In the genomic region with DNA sequence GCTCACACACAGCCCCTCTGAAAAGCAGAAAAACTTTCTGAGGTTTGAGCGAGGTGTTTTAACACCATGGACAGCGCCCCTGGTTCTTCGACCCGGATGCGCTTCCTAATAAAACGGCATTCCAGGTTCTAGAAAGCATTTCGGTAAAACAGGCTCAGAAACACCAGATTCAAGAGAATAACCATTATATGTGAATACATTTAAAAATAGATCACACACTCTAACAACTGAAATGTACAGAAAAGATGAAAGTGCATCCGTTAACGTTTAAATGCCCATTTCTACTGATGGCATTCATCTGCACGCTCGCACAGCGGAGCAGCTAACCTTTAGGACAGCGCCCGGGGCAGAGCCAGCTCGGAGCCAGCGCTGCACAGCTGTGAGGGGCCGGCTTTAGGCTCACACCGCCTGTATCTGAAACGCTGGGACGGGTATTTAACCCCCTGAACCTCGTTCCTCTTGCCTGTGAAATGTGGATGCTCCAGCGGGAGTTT, we compare ENCODE assay signal across 8 cellular contexts. TPM values are rescaled to one million over a fixed set of nuclear protein-coding genes. Genes with fewer than 3 reads are reported as not detected.
DNase-seq lines count a peak whose midpoint lies in the region; ATAC-seq, FAIRE-seq and TF ChIP-seq lines count a peak whose summit lies in the region.

No MANE protein-coding gene starts in this region.

- H3K4me3 ChIP-seq in GM12878 (no peak overlapping the region), iPS-18c (ENCODE audit: insufficient read depth, low read depth, low read length) (peak overlapping the region; percentile 57), skeletal muscle satellite cell (ENCODE audit: low read length) (peak overlapping the region; percentile 66), colonic mucosa (no peak overlapping the region), OCI-LY7 (ENCODE audit: low read depth, low read length, poor library complexity, severe bottlenecking) (no peak overlapping the region)

- RAD21 ChIA-PET in GM12878 (lab: Charles Lee; ENCODE audit: unreplicated experiment): no interaction called here

- H3K79me2 ChIP-seq in GM12878 (ENCODE audit: control insufficient read depth, insufficient read depth, low read length) (no peaks in the 10 kb centered on the region), OCI-LY7 (ENCODE audit: insufficient read depth, low read depth, low read length) (no peaks in the 10 kb centered on the region)

- FAIRE-seq in HTR-8/SVneo (lab: Jason Lieb, UNC) (peak; percentile 36), GM12878 (lab: Jason Lieb, UNC) (no peak)

- in situ Hi-C loops in GM12878 (cut with MboI): no loop called here

- ATAC-seq in GM12878 (no peak), HG03139 (IDR thresholded peaks at IDR 0.05; ENCODE audit: unreplicated experiment) (no peak)

- CTCF ChIA-PET in GM12878 (lab: Yijun Ruan, JAX): interaction anchor here (1.8 kb wide), 1 partner anchor 8 kb away, joined by 5 read pairs; no protein-coding TSS in a partner anchor
- CTCF ChIA-PET in OCI-LY7 (lab: Charles Lee; ENCODE audit: unreplicated experiment): no interaction called here

- H3K36me3 ChIP-seq in GM12878 (ENCODE audit: control insufficient read depth in 2 of 2, insufficient read depth in 2 of 2, low read length in 1 of 2): no peaks in the 10 kb centered on the region
- H3K36me3 ChIP-seq in skeletal muscle satellite cell (ENCODE audit: insufficient read depth, low read length): no peaks in the 10 kb centered on the region
- no peaks in the 10 kb centered on the region for H3K36me3 ChIP-seq in colonic mucosa
- no peaks in the 10 kb centered on the region for H3K36me3 ChIP-seq in OCI-LY7 (ENCODE audit: insufficient read depth, low read length)

- H3K9me2 ChIP-seq in OCI-LY7 (ENCODE audit: insufficient read depth, low read length): no peaks in the 10 kb centered on the region

- no peak for TF ChIP-seq EP300 in GM12878 (IDR thresholded peaks at IDR 0.05; ENCODE audit: borderline replicate concordance in 1 of 2, control insufficient read depth in 1 of 2, low read depth in 2 of 2, low read length in 2 of 2)

- no peak overlapping the region for H3K27ac ChIP-seq in GM12878 (ENCODE audit: control insufficient read depth, insufficient read depth)
- H3K27ac ChIP-seq in colonic mucosa: no peak overlapping the region
- no peak overlapping the region for H3K27ac ChIP-seq in OCI-LY7 (ENCODE audit: low read depth, low read length, poor library complexity, severe bottlenecking)

- no peak for TF ChIP-seq RAD21 in GM12878 (IDR thresholded peaks at IDR 0.05; ENCODE audit: insufficient read depth, low read depth, low read length)

- H3K4me1 ChIP-seq in GM12878 (ENCODE audit: control insufficient read depth, insufficient read depth, low read length) (no peaks in the 10 kb centered on the region), skeletal muscle satellite cell (ENCODE audit: control insufficient read depth, insufficient read depth, low read length) (no peaks in the 10 kb centered on the region), colonic mucosa (no peaks in the 10 kb centered on the region), OCI-LY7 (ENCODE audit: insufficient read depth, low read length, poor library complexity, severe bottlenecking) (no peaks in the 10 kb centered on the region)

- peaks cover 0 to 2% of the 10 kb centered on the region in 2 experiments; a peak in 2 of 4 replicates for H3K27me3 ChIP-seq in GM12878 (replicated peaks in 1 of 2; ENCODE audit: control insufficient read depth in 2 of 2, insufficient read depth in 2 of 2, low read length in 1 of 2)
- peaks cover 9% of the 10 kb centered on the region for H3K27me3 ChIP-seq in skeletal muscle satellite cell (ENCODE audit: control insufficient read depth, insufficient read depth, low read length)
- no peaks in the 10 kb centered on the region for H3K27me3 ChIP-seq in colonic mucosa

- BruUV-seq in GM12878 (replicated peaks; lab: Mats Ljungman, UMichigan) (no TSS peak), OCI-LY7 (replicated peaks; lab: Mats Ljungman, UMichigan) (no TSS peak)

- TF ChIP-seq POLR2A in GM12878 (IDR thresholded peaks at IDR 0.05; ENCODE audit: low read depth, low read length): no peak

- H2AFZ ChIP-seq in GM12878 (ENCODE audit: control insufficient read depth, low read depth, low read length) (no peak overlapping the region), OCI-LY7 (ENCODE audit: low read length) (no peak overlapping the region)

- H3K4me2 ChIP-seq in GM12878 (ENCODE audit: control insufficient read depth, insufficient read depth) (0 out of 2 replicates have a peak overlapping the region, but pooled peaks have one; percentile 38), skeletal muscle satellite cell (ENCODE audit: low read length) (peak overlapping the region; percentile 86), OCI-LY7 (ENCODE audit: low read length) (no peak overlapping the region)

- SMC1A ChIA-PET in GM12878 (lab: Charles Lee; ENCODE audit: uncharacterized antibody, unreplicated experiment): interaction anchor here (1.6 kb wide), 1 partner anchor 12 kb away, joined by 4 read pairs; no protein-coding TSS in a partner anchor

- intact Hi-C loops in GM12878 (cut with micrococcal nuclease; ENCODE audit: unreplicated experiment): no loop called here
- intact Hi-C loops in colonic mucosa (cut with DNase I): no loop called here
- intact Hi-C loops in OCI-LY7 (cut with micrococcal nuclease; ENCODE audit: unreplicated experiment): no loop called here

- H3K9ac ChIP-seq in GM12878 (ENCODE audit: control insufficient read depth, insufficient read depth, low read length): no peak overlapping the region
- no peak overlapping the region for H3K9ac ChIP-seq in skeletal muscle satellite cell (ENCODE audit: low read depth, low read length)
- no peak overlapping the region for H3K9ac ChIP-seq in colonic mucosa (ENCODE audit: low read depth in 2 of 2, low read length in 2 of 2)

- DNase-seq in HTR-8/SVneo (ENCODE audit: insufficient read length, low spot score) (peak; percentile 50), GM12878 (ENCODE audit: low read depth, low spot score) (no peak), colonic mucosa (no peak), OCI-LY7 (ENCODE audit: low spot score) (no peak), NCI-H345 treated with DMSO at 0.1 percent for 48 hours (lab: John Stamatoyannopoulos, UW; ENCODE audit: unreplicated experiment) (no peak)

- POLR2A ChIA-PET in GM12878 (lab: Charles Lee) (no interaction called here), OCI-LY7 (lab: Charles Lee) (interaction anchor here (0.7 kb wide), 1 partner anchor 19 kb away, joined by 3 read pairs; no protein-coding TSS in a partner anchor)

- H4K20me1 ChIP-seq in GM12878 (ENCODE audit: control insufficient read depth, insufficient read depth): no peaks in the 10 kb centered on the region
- H4K20me1 ChIP-seq in OCI-LY7 (ENCODE audit: insufficient read depth, low read length): no peaks in the 10 kb centered on the region

- WGBS in GM12878 (ENCODE audit: insufficient coverage, insufficient replicate concordance, low lambda C conversion rate, missing lambda C conversion rate): 33% methylated on average over 22 of the region's 22 CpGs

- TF ChIP-seq CTCF in GM12878 (IDR thresholded peaks at IDR 0.05 in 2 of 3, conservative IDR thresholded peaks at IDR 0.05 in 1 of 3; ENCODE audit: control insufficient read depth in 2 of 3, extremely low read depth in 1 of 3, insufficient read depth in 1 of 3, low read depth in 3 of 3, low read length in 3 of 3) (no peak), colonic mucosa (IDR thresholded peaks at IDR 0.05) (no peak), OCI-LY7 (conservative IDR thresholded peaks at IDR 0.05; ENCODE audit: low read length) (no peak)

- H3K9me3 ChIP-seq in GM12878 (replicated peaks; ENCODE audit: control insufficient read depth, insufficient read depth, low read length): no peaks in the 10 kb centered on the region; the same call in 2 of the 3 replicates
- H3K9me3 ChIP-seq in iPS-18c (ENCODE audit: control insufficient read depth, insufficient read depth, low read length): no peaks in the 10 kb centered on the region
- no peaks in the 10 kb centered on the region for H3K9me3 ChIP-seq in skeletal muscle satellite cell (replicated peaks; ENCODE audit: low read length)
- no peaks in the 10 kb centered on the region for H3K9me3 ChIP-seq in colonic mucosa
- no peaks in the 10 kb centered on the region for H3K9me3 ChIP-seq in OCI-LY7 (ENCODE audit: low read length)

RNA-seq across cellular contexts. Expression of a gene that starts 26.3 kb away (rescaled TPM):
- total RNA-seq in GM12878 (2013; cell fraction: nucleolus; rRNA removed): 184 and 188 TPM in 2 replicates
- total RNA-seq in GM12878 (2014; rRNA removed) (15.4 and 18.3 TPM in 2 replicates), GM12878 (2014; rRNA removed; fragmentation: Illumina TruSeq; extraction: Trizol) (14.4 and 18.4 TPM in 2 replicates), GM12878 (2021) (26.1 and 30.6 TPM in 2 replicates), colonic mucosa (10 to 100 TPM; 17.1 to 21.9 TPM), OCI-LY7 (2022) (46.1 and 53.5 TPM in 2 replicates)
- 13.0 TPM for polyA plus RNA-seq in GM12878 (2011; ENCODE audit: low read depth)
- polyA plus RNA-seq in GM12878 (2011; rRNA removed) (8.7 and 10.5 TPM in 2 replicates), GM12878 (2014; fragmentation: Illumina TruSeq; extraction: Trizol) (18.4 and 27.5 TPM in 2 replicates), GM12878 (2014; fragmentation: Nextera tagmentation; extraction: Ambion mirVana) (1 to 10 TPM; 1.4 to 2.8 TPM), GM12878 (2014; rRNA removed) (25.8 and 28.7 TPM in 2 replicates), GM12878 (2016; fragmentation: Nextera tagmentation; extraction: Ambion mirVana) (1 to 10 TPM; 2.5 to 3.4 TPM)
- polyA plus RNA-seq in GM12878 (2011; cell fraction: cytosol; rRNA removed): 7.8 and 8.6 TPM in 2 replicates
- polyA plus RNA-seq in GM12878 (2011; cell fraction: nucleus; rRNA removed): 101 and 119 TPM in 2 replicates
- polyA plus RNA-seq in GM12878 (2012): 23.9 and 25.8 TPM in 2 replicates
- 20.3 and 25.2 TPM in 2 replicates for polyA minus RNA-seq in GM12878 (2011; rRNA and poly(A)+ RNA removed)
- polyA minus RNA-seq in GM12878 (2011; cell fraction: cytosol; rRNA and poly(A)+ RNA removed): 11.1 and 12.5 TPM in 2 replicates
- polyA minus RNA-seq in GM12878 (2011; cell fraction: nucleus; rRNA and poly(A)+ RNA removed): 49.2 and 70.5 TPM in 2 replicates
- 14.6 and 16.5 TPM in 2 replicates for total RNA-seq in skeletal muscle satellite cell (2012; rRNA removed)
- 39.0 and 41.1 TPM in 2 replicates for total RNA-seq in OCI-LY7 (2014; rRNA removed; shearing (Covaris generic))

RNA-seq across cellular contexts. Expression of a gene that starts 53.7 kb away (rescaled TPM):
- total RNA-seq in GM12878 (2013; cell fraction: nucleolus; rRNA removed): 20.1 and 28.6 TPM in 2 replicates
- 7.5 and 11.7 TPM in 2 replicates for total RNA-seq in GM12878 (2014; rRNA removed)
- 4.7 and 4.9 TPM in 2 replicates for total RNA-seq in GM12878 (2014; rRNA removed; fragmentation: Illumina TruSeq; extraction: Trizol)
- total RNA-seq in GM12878 (2021): 13.9 and 20.1 TPM in 2 replicates
- 2.0 TPM for polyA plus RNA-seq in GM12878 (2011; ENCODE audit: low read depth)
- 12.6 and 12.9 TPM in 2 replicates for polyA plus RNA-seq in GM12878 (2011; rRNA removed)
- polyA plus RNA-seq in GM12878 (2011; cell fraction: cytosol; rRNA removed): 8.7 and 12.2 TPM in 2 replicates
- 11.4 and 15.5 TPM in 2 replicates for polyA plus RNA-seq in GM12878 (2011; cell fraction: nucleus; rRNA removed)
- polyA plus RNA-seq in GM12878 (2012): 5.6 and 8.6 TPM in 2 replicates
- polyA plus RNA-seq in GM12878 (2014; fragmentation: Illumina TruSeq; extraction: Trizol): 5.3 and 8.1 TPM in 2 replicates
- polyA plus RNA-seq in GM12878 (2014; fragmentation: Nextera tagmentation; extraction: Ambion mirVana): 1 to 10 TPM in 1 of 2 experiments, under 1 TPM in 1; 0.76 to 2.0 TPM
- 17.0 and 17.9 TPM in 2 replicates for polyA plus RNA-seq in GM12878 (2014; rRNA removed)
- polyA plus RNA-seq in GM12878 (2016; fragmentation: Nextera tagmentation; extraction: Ambion mirVana): 10 to 100 TPM; 15.0 to 16.5 TPM
- polyA minus RNA-seq in GM12878 (2011; rRNA and poly(A)+ RNA removed): 4.0 and 8.2 TPM in 2 replicates
- polyA minus RNA-seq in GM12878 (2011; cell fraction: cytosol; rRNA and poly(A)+ RNA removed): 5.4 and 6.4 TPM in 2 replicates
- 5.0 and 7.1 TPM in 2 replicates for polyA minus RNA-seq in GM12878 (2011; cell fraction: nucleus; rRNA and poly(A)+ RNA removed)
- total RNA-seq in skeletal muscle satellite cell (2012; rRNA removed): 12.9 and 19.8 TPM in 2 replicates
- 10 to 100 TPM; 15.9 to 17.4 TPM for total RNA-seq in colonic mucosa
- 16.7 and 31.6 TPM in 2 replicates for total RNA-seq in OCI-LY7 (2014; rRNA removed; shearing (Covaris generic))
- total RNA-seq in OCI-LY7 (2022): 31.9 and 32.5 TPM in 2 replicates

RNA-seq across cellular contexts. Expression of a gene that starts 54.1 kb away (rescaled TPM):
- 162 and 165 TPM in 2 replicates for total RNA-seq in GM12878 (2013; cell fraction: nucleolus; rRNA removed)
- total RNA-seq in GM12878 (2014; rRNA removed): 83.2 and 84.7 TPM in 2 replicates
- 77.2 and 83.0 TPM in 2 replicates for total RNA-seq in GM12878 (2014; rRNA removed; fragmentation: Illumina TruSeq; extraction: Trizol)
- total RNA-seq in GM12878 (2021): 80.2 and 90.9 TPM in 2 replicates
- 43.8 TPM for polyA plus RNA-seq in GM12878 (2011; ENCODE audit: low read depth)
- 89.9 and 94.7 TPM in 2 replicates for polyA plus RNA-seq in GM12878 (2011; rRNA removed)
- polyA plus RNA-seq in GM12878 (2011; cell fraction: cytosol; rRNA removed): 71.1 and 76.2 TPM in 2 replicates
- polyA plus RNA-seq in GM12878 (2011; cell fraction: nucleus; rRNA removed): 169 and 184 TPM in 2 replicates
- polyA plus RNA-seq in GM12878 (2012): 58.5 and 58.7 TPM in 2 replicates
- 91.1 and 99.8 TPM in 2 replicates for polyA plus RNA-seq in GM12878 (2014; fragmentation: Illumina TruSeq; extraction: Trizol)
- polyA plus RNA-seq in GM12878 (2014; fragmentation: Nextera tagmentation; extraction: Ambion mirVana): 10 to 100 TPM in 1 of 2 experiments, 1 to 10 TPM in 1; 8.0 to 10.8 TPM
- 91.2 and 97.9 TPM in 2 replicates for polyA plus RNA-seq in GM12878 (2014; rRNA removed)
- polyA plus RNA-seq in GM12878 (2016; fragmentation: Nextera tagmentation; extraction: Ambion mirVana): 100 to 1,000 TPM; 104 to 112 TPM
- 60.2 and 64.4 TPM in 2 replicates for polyA minus RNA-seq in GM12878 (2011; rRNA and poly(A)+ RNA removed)
- 23.5 and 32.2 TPM in 2 replicates for polyA minus RNA-seq in GM12878 (2011; cell fraction: cytosol; rRNA and poly(A)+ RNA removed)
- polyA minus RNA-seq in GM12878 (2011; cell fraction: nucleus; rRNA and poly(A)+ RNA removed): 50.4 and 83.9 TPM in 2 replicates
- total RNA-seq in skeletal muscle satellite cell (2012; rRNA removed): 44.8 and 50.7 TPM in 2 replicates
- total RNA-seq in colonic mucosa: 10 to 100 TPM; 46.9 to 69.9 TPM
- total RNA-seq in OCI-LY7 (2014; rRNA removed; shearing (Covaris generic)): 88.1 and 88.9 TPM in 2 replicates
- 122 and 139 TPM in 2 replicates for total RNA-seq in OCI-LY7 (2022)

Comparison
In these comparisons a context has a peak if more than half of its experiments do, and no peak if none do; other contexts are left out.
1. H3K4me3 ChIP-seq: peak in iPS-18c (single experiment) and skeletal muscle satellite cell (single experiment); none in GM12878 (single experiment), colonic mucosa (single experiment) and OCI-LY7 (single experiment).